In the genomic region with DNA sequence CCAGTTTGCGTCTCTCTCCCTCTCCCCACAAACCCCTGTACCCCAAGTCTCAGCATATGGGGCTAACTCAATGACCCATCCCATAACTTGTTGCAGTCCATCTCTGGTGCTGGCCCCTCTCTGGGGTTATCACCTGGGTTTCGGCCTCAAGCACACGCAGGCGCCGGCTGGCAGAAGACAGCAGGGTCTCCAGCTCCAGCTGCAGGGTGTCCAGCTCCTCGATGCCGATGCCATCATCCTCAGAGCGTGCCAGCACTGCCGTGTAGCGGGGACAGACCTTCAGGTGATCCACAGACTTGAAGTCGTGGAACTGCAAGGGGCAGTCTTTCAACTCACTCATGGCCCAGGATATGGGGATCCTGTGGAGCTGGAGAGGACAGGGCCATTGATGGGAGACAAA, we compare ENCODE assay signal across 1 cellular context.
TF ChIP-seq lines count a peak whose summit lies in the region.

No MANE protein-coding gene starts in this region.

TF ChIP-seq in H1, 55 proteins besides CTCF, POLR2A, EP300 and RAD21:
- TF ChIP-seq TAF1 (IDR thresholded peaks at IDR 0.05; ENCODE audit: low read depth, low read length) (no peak), SUZ12 (IDR thresholded peaks at IDR 0.05; ENCODE audit: low read length) (no peak), BCL11A (IDR thresholded peaks at IDR 0.05; ENCODE audit: low read depth in 2 of 2, low read length in 2 of 2) (no peak), JUND (IDR thresholded peaks at IDR 0.05; ENCODE audit: low read length) (no peak), KDM5A (IDR thresholded peaks at IDR 0.05; ENCODE audit: low read length) (no peak)
- TF ChIP-seq, protein P1, sequence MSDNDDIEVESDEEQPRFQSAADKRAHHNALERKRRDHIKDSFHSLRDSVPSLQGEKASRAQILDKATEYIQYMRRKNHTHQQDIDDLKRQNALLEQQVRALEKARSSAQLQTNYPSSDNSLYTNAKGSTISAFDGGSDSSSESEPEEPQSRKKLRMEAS (IDR thresholded peaks at IDR 0.05) = no peak
